Comparison of ENCODE assay signal across 22 cellular contexts in the genomic region with DNA sequence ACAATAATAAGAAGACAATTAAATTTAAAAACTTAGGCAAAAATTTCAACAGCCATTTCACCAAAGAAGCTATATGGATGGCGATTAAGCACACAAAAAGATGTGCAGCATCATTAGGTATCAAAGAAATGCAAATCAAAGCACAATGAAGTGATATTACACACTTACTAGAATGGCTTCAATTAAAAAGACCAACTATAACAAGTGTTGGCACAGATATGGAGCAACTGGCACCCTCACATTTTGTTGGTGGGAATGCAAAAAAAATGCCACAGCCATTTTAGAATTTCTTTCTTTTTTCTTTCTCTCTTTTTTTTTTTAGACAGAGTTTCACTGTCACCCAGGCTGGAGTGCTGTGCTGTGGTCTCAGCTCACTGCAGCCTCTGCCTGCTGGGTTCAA. TPM values are rescaled to one million over a fixed set of nuclear protein-coding genes. Genes with fewer than 3 reads are reported as not detected.
DNase-seq lines count a peak whose midpoint lies in the region; ATAC-seq, FAIRE-seq and TF ChIP-seq lines count a peak whose summit lies in the region.
"Had no signal": no experiment of that assay in that cellular context is flagged by ENCODE, and none has a peak within 500 bp of the region (broad histone marks: within the 10 kb centered on the region; RNA-seq: fewer than 3 reads in every experiment).

No MANE protein-coding gene starts in this region.

- no peaks in the 10 kb centered on the region for H3K9me3 Mint-ChIP-seq in CD8-positive, alpha-beta memory T cell
- no peaks in the 10 kb centered on the region for H3K9me3 Mint-ChIP-seq in central memory CD8-positive, alpha-beta T cell
- H3K9me3 Mint-ChIP-seq: CD4-positive, alpha-beta T cell had no signal

- no peak overlapping the region for H2AFZ ChIP-seq in HepG2 (ENCODE audit: low read length)

- peaks cover 0 to 16% (median 0%) of the 10 kb centered on the region in 3 donors for H3K36me3 Mint-ChIP-seq in CD8-positive, alpha-beta memory T cell
- H3K36me3 Mint-ChIP-seq in central memory CD8-positive, alpha-beta T cell (ENCODE audit: insufficient read depth), result peaks cover 7% of the 10 kb centered on the region

- 5% methylated on average over 1 of the region's 1 CpG for WGBS in HepG2 (ENCODE audit: low lambda C conversion rate)
- 90% methylated on average over 1 of the region's 1 CpG for WGBS in right lobe of liver (ENCODE audit: insufficient coverage, low coverage, low lambda C conversion rate, missing lambda C conversion rate)

- H3K4me1 Mint-ChIP-seq in CD8-positive, alpha-beta memory T cell, result peaks cover 25 to 35% (median 34%) of the 10 kb centered on the region in 3 donors
- peaks cover 31% of the 10 kb centered on the region for H3K4me1 Mint-ChIP-seq in central memory CD8-positive, alpha-beta T cell

- no peak overlapping the region for H3K27ac ChIP-seq in HepG2 (ENCODE audit: extremely low read length, insufficient read depth, low read length)
- no peak overlapping the region for H3K27ac ChIP-seq in right lobe of liver
- no peak overlapping the region for H3K27ac ChIP-seq in CD8-positive, alpha-beta memory T cell (ENCODE audit: low read depth, low read length)
- H3K27ac ChIP-seq: A549; BLaER1 treated with 17β-estradiol and CSF1 and Interleukin-3, amounts not matched to agents 10 nM and 100 nM had no signal

- no TSS peak for BruUV-seq in HepG2 (replicated peaks; lab: Mats Ljungman, UMichigan)

- H3K4me3 ChIP-seq in HepG2 (replicated peaks in 1 of 3; ENCODE audit: insufficient read depth in 1 of 3, low read depth in 2 of 3, low read length in 3 of 3) (no peak overlapping the region), right lobe of liver (no peak overlapping the region)
- H3K4me3 ChIP-seq in CD8-positive, alpha-beta memory T cell (ENCODE audit: low read length), result no peak overlapping the region
- H3K4me3 ChIP-seq: A549; BLaER1 treated with 17β-estradiol and CSF1 and Interleukin-3, amounts not matched to agents 10 nM and 100 nM; HAP-1 had no signal

- CTCF ChIA-PET in HepG2 (lab: Yijun Ruan, JAX; ENCODE audit: low intra/inter-chr PET ratio, low total read pairs), result no interaction called here
- CTCF ChIA-PET in CD8-positive, alpha-beta memory T cell (lab: Charles Lee), result no interaction called here

- intact Hi-C loops in HepG2 (cut with micrococcal nuclease; ENCODE audit: unreplicated experiment) (loop anchor here (5.0 kb wide), 1 partner anchor 76 kb away; the partner anchor contains the start of gene PWP1), right lobe of liver (cut with DNase I) (loop anchor here in 1 of 2 donors (10.0 kb wide), 1 partner anchor 68 kb away; no protein-coding TSS in a partner anchor)

- no peak overlapping the region for H3K9ac ChIP-seq in HepG2 (ENCODE audit: insufficient read depth, low read depth, low read length)
- H3K9ac ChIP-seq: BLaER1 treated with 17β-estradiol and CSF1 and Interleukin-3, amounts not matched to agents 10 nM and 100 nM had no signal

- peaks cover 0 to 3% of the 10 kb centered on the region in 2 donors for H3K27me3 Mint-ChIP-seq in CD8-positive, alpha-beta memory T cell
- H3K27me3 Mint-ChIP-seq in central memory CD8-positive, alpha-beta T cell, result no peaks in the 10 kb centered on the region
- H3K27me3 Mint-ChIP-seq: CD4-positive, alpha-beta T cell had no signal

- peaks cover 0 to 12% of the 10 kb centered on the region in 2 experiments; a peak in 1 of 5 replicates for H3K36me3 ChIP-seq in HepG2 (replicated peaks in 1 of 2; ENCODE audit: control insufficient read depth in 1 of 2, insufficient read depth in 2 of 2, low read length in 2 of 2)
- no peaks in the 10 kb centered on the region for H3K36me3 ChIP-seq in right lobe of liver
- H3K36me3 ChIP-seq in CD8-positive, alpha-beta memory T cell (ENCODE audit: insufficient read depth, low read length), result no peaks in the 10 kb centered on the region

- in situ Hi-C loops in HepG2 (cut with HindIII; ENCODE audit: extremely low pct_ligation_motif_present, low pct_unique_long_range_greater_than_20kb), result loop anchor here (5.0 kb wide), 1 partner anchor 119 kb away; no protein-coding TSS in a partner anchor

- DNase-seq in HepG2 (ENCODE audit: low spot score), result no peak
- no peak for DNase-seq in right lobe of liver
- DNase-seq in CD8-positive, alpha-beta memory T cell, result no peak
- no peak for DNase-seq in central memory CD8-positive, alpha-beta T cell (ENCODE audit: low spot score in 2 of 2)
- DNase-seq in NOMO-1 (lab: John Stamatoyannopoulos, UW; ENCODE audit: unreplicated experiment in 2 of 2), result no peak
- no peak for DNase-seq in NCI-H1436 (lab: John Stamatoyannopoulos, UW)
- DNase-seq: 8988T; ACHN; AML-193; BE2C; Caco-2; CD4-positive, alpha-beta T cell; DMS153; DND-41; GOT3 had no signal

- no peak for TF ChIP-seq RAD21 in HepG2 (CRISPR knock-in tag; IDR thresholded peaks at IDR 0.05)

- peaks cover 10% of the 10 kb centered on the region; the same call in 1 of the 2 replicates for H4K20me1 ChIP-seq in HepG2 (ENCODE audit: insufficient read depth, low read length)

- no peak overlapping the region for H3K4me3 Mint-ChIP-seq in CD8-positive, alpha-beta memory T cell
- no peak overlapping the region for H3K4me3 Mint-ChIP-seq in central memory CD8-positive, alpha-beta T cell

- ATAC-seq in HepG2 (no peak), right lobe of liver (no peak)
- ATAC-seq in central memory CD8-positive, alpha-beta T cell (replicated peaks; ENCODE audit: extremely low read depth, poor library complexity, severe bottlenecking), result no peak
- ATAC-seq: A549 had no signal

- TF ChIP-seq EP300 in HepG2 (IDR thresholded peaks at IDR 0.05; ENCODE audit: low read depth in 2 of 2, low read length in 2 of 2) (no peak), HepG2 (CRISPR knock-in tag; IDR thresholded peaks at IDR 0.05; ENCODE audit: borderline replicate concordance) (no peak)

- H3K79me2 ChIP-seq in HepG2 (ENCODE audit: insufficient read depth, low read length), result peaks cover 24% of the 10 kb centered on the region

- peak overlapping the region in 5 of 8 donors; percentile 23 to 97 (median 82) for H3K27ac Mint-ChIP-seq in CD8-positive, alpha-beta memory T cell
- peak overlapping the region; percentile 77 for H3K27ac Mint-ChIP-seq in central memory CD8-positive, alpha-beta T cell (ENCODE audit: low read depth)
- H3K27ac Mint-ChIP-seq: CD14-positive monocyte had no signal

- TF ChIP-seq POLR2A in HepG2 (IDR thresholded peaks at IDR 0.05; ENCODE audit: insufficient read depth in 1 of 2, low read depth in 2 of 2, low read length in 2 of 2) (no peak), right lobe of liver (IDR thresholded peaks at IDR 0.05) (no peak)

- H3K4me2 ChIP-seq in HepG2 (ENCODE audit: low read depth, low read length), result no peak overlapping the region
- H3K4me2 ChIP-seq: A549; BLaER1 treated with 17β-estradiol and CSF1 and Interleukin-3, amounts not matched to agents 10 nM and 100 nM had no signal

- TF ChIP-seq CTCF in HepG2 (CRISPR knock-in tag; IDR thresholded peaks at IDR 0.05) (no peak), right lobe of liver (IDR thresholded peaks at IDR 0.05) (no peak)

- POLR2A ChIA-PET in HepG2 (lab: Yijun Ruan, JAX), result no interaction called here
- POLR2A ChIA-PET in CD8-positive, alpha-beta memory T cell (lab: Charles Lee), result no interaction called here

- H3K27me3 ChIP-seq in HepG2 (ENCODE audit: control insufficient read depth in 1 of 2, insufficient read depth in 2 of 2, low read length in 2 of 2) (peaks cover 1 to 9% of the 10 kb centered on the region in 2 experiments; a peak in 1 of 5 replicates), right lobe of liver (no peaks in the 10 kb centered on the region)
- H3K27me3 ChIP-seq in CD8-positive, alpha-beta memory T cell (ENCODE audit: insufficient read depth, low read length, poor library complexity, severe bottlenecking), result no peaks in the 10 kb centered on the region
- H3K27me3 ChIP-seq: BLaER1 treated with 17β-estradiol and CSF1 and Interleukin-3, amounts not matched to agents 10 nM and 100 nM had no signal

- FAIRE-seq in HepG2 (lab: Jason Lieb, UNC), result no peak
- FAIRE-seq: G401.6, GM12892, H54 had no signal

- H3K9me3 ChIP-seq in HepG2 (ENCODE audit: low read length), result no peaks in the 10 kb centered on the region
- H3K9me3 ChIP-seq in right lobe of liver, result no peaks in the 10 kb centered on the region
- H3K9me3 ChIP-seq in CD8-positive, alpha-beta memory T cell (ENCODE audit: low read length), result no peaks in the 10 kb centered on the region
- H3K9me3 ChIP-seq: A549, BE2C, Caco-2, HAP-1 had no signal

- peaks cover 28% of the 10 kb centered on the region for H3K4me1 ChIP-seq in HepG2 (ENCODE audit: insufficient read depth, low read length)
- peaks cover 0 to 18% (median 5%) of the 10 kb centered on the region in 4 donors for H3K4me1 ChIP-seq in right lobe of liver
- H3K4me1 ChIP-seq in CD8-positive, alpha-beta memory T cell (ENCODE audit: insufficient read depth, low read length), result peaks cover 30% of the 10 kb centered on the region
- H3K4me1 ChIP-seq: BE2C, Caco-2 had no signal

RNA-seq across cellular contexts. Expression of gene PRDM4, which starts 1.9 kb away (rescaled TPM):
- total RNA-seq in HepG2 (2016; rRNA removed; fragmentation: Illumina TruSeq; extraction: Trizol) (15.3 and 16.1 TPM in 2 replicates), right lobe of liver (1 to 10 TPM; 5.9 to 8.2 (median 7.1) TPM)
- 3.5 and 3.6 TPM in 2 replicates for total RNA-seq in HepG2 (2016; cell fraction: cytosol; rRNA removed; fragmentation: Illumina TruSeq; extraction: Trizol; ENCODE audit: low read depth)
- total RNA-seq in HepG2 (2016; cell fraction: insoluble cytoplasmic fraction; rRNA removed; fragmentation: Illumina TruSeq; extraction: Trizol), result 14.5 and 15.3 TPM in 2 replicates
- 12.2 and 12.9 TPM in 2 replicates for total RNA-seq in HepG2 (2016; cell fraction: membrane; rRNA removed; fragmentation: Illumina TruSeq; extraction: Trizol)
- 16.8 and 17.6 TPM in 2 replicates for total RNA-seq in HepG2 (2016; cell fraction: nucleus; rRNA removed; fragmentation: Illumina TruSeq; extraction: Trizol)
- polyA plus RNA-seq in HepG2 (2011; rRNA removed), result 9.7 and 9.9 TPM in 2 replicates
- polyA plus RNA-seq in HepG2 (2011; cell fraction: cytosol; rRNA removed), result 6.8 and 8.7 TPM in 2 replicates
- polyA plus RNA-seq in HepG2 (2011; cell fraction: nucleus; rRNA removed), result 12.7 and 13.9 TPM in 2 replicates
- polyA plus RNA-seq in HepG2 (2012), result 8.5 and 10.2 TPM in 2 replicates
- polyA plus RNA-seq in HepG2 (2016; cell fraction: cytosol; fragmentation: Illumina TruSeq; extraction: Trizol; ENCODE audit: low read depth), result 2.8 and 3.0 TPM in 2 replicates
- polyA plus RNA-seq in HepG2 (2016; cell fraction: insoluble cytoplasmic fraction; fragmentation: Illumina TruSeq; extraction: Trizol; ENCODE audit: low read depth), result 15.3 and 17.1 TPM in 2 replicates
- polyA plus RNA-seq in HepG2 (2016; cell fraction: membrane; fragmentation: Illumina TruSeq; extraction: Trizol; ENCODE audit: low read depth), result 9.1 and 10.5 TPM in 2 replicates
- polyA plus RNA-seq in HepG2 (2016; cell fraction: nucleus; fragmentation: Illumina TruSeq; extraction: Trizol; ENCODE audit: insufficient read depth, low read depth), result 15.6 and 16.7 TPM in 2 replicates
- polyA minus RNA-seq in HepG2 (2011; rRNA and poly(A)+ RNA removed; ENCODE audit: low replicate concordance), result 16.3 and 28.1 TPM in 2 replicates
- polyA minus RNA-seq in HepG2 (2011; cell fraction: cytosol; rRNA and poly(A)+ RNA removed), result 4.9 and 8.7 TPM in 2 replicates
- 21.2 and 24.7 TPM in 2 replicates for polyA minus RNA-seq in HepG2 (2011; cell fraction: nucleus; rRNA and poly(A)+ RNA removed)
- 10 to 100 TPM; 30.5 to 33.8 TPM for total RNA-seq in CD8-positive, alpha-beta memory T cell
- polyA plus RNA-seq in CD8-positive, alpha-beta memory T cell, result 25.2 TPM

RNA-seq across cellular contexts. Expression of gene ASCL4, which starts 11.6 kb away (rescaled TPM):
- total RNA-seq in HepG2 (2016; rRNA removed; fragmentation: Illumina TruSeq; extraction: Trizol) (not detected in 2 replicates), right lobe of liver (not detected)
- not detected in 2 replicates for total RNA-seq in HepG2 (2016; cell fraction: cytosol; rRNA removed; fragmentation: Illumina TruSeq; extraction: Trizol; ENCODE audit: low read depth)
- not detected in 2 replicates for total RNA-seq in HepG2 (2016; cell fraction: insoluble cytoplasmic fraction; rRNA removed; fragmentation: Illumina TruSeq; extraction: Trizol)
- total RNA-seq in HepG2 (2016; cell fraction: membrane; rRNA removed; fragmentation: Illumina TruSeq; extraction: Trizol), result not detected in 2 replicates
- total RNA-seq in HepG2 (2016; cell fraction: nucleus; rRNA removed; fragmentation: Illumina TruSeq; extraction: Trizol), result not detected in 2 replicates
- not detected in 2 replicates for polyA plus RNA-seq in HepG2 (2011; rRNA removed)
- not detected in 2 replicates for polyA plus RNA-seq in HepG2 (2011; cell fraction: cytosol; rRNA removed)
- not detected in 2 replicates for polyA plus RNA-seq in HepG2 (2011; cell fraction: nucleus; rRNA removed)
- not detected in 2 replicates for polyA plus RNA-seq in HepG2 (2012)
- not detected in 2 replicates for polyA plus RNA-seq in HepG2 (2016; cell fraction: cytosol; fragmentation: Illumina TruSeq; extraction: Trizol; ENCODE audit: low read depth)
- not detected in 2 replicates for polyA plus RNA-seq in HepG2 (2016; cell fraction: insoluble cytoplasmic fraction; fragmentation: Illumina TruSeq; extraction: Trizol; ENCODE audit: low read depth)
- not detected in 2 replicates for polyA plus RNA-seq in HepG2 (2016; cell fraction: membrane; fragmentation: Illumina TruSeq; extraction: Trizol; ENCODE audit: low read depth)
- not detected in 2 replicates for polyA plus RNA-seq in HepG2 (2016; cell fraction: nucleus; fragmentation: Illumina TruSeq; extraction: Trizol; ENCODE audit: insufficient read depth, low read depth)
- not detected in 2 replicates for polyA minus RNA-seq in HepG2 (2011; rRNA and poly(A)+ RNA removed; ENCODE audit: low replicate concordance)
- polyA minus RNA-seq in HepG2 (2011; cell fraction: cytosol; rRNA and poly(A)+ RNA removed), result not detected in 2 replicates
- polyA minus RNA-seq in HepG2 (2011; cell fraction: nucleus; rRNA and poly(A)+ RNA removed), result not detected in 2 replicates
- total RNA-seq in CD8-positive, alpha-beta memory T cell, result not detected
- not detected for polyA plus RNA-seq in CD8-positive, alpha-beta memory T cell
- total RNA-seq: Caco-2; CD4-positive, alpha-beta T cell had no signal
- polyA plus RNA-seq: A549, CD14-positive monocyte had no signal
